In the genomic region with DNA sequence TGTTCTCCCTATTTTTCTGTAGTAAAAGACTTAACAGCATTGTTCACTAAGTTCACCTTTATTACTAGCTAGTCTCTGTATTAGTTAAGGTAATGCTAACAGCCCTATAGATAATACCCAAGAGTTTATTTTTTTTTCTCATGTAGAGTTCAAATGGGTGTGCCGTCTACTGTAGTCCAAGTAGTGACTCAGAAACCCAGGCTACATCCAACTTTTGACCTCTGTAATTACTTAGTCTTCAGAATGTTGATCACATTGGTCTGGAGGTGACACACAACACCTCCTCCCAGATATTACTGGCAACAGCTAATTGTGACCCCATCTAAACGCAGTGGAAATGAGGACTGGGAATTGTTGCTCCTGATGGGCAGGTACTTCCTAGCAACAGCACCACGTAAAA, we compare ENCODE assay signal across 15 cellular contexts. TPM values are rescaled to one million over a fixed set of nuclear protein-coding genes. Genes with fewer than 3 reads are reported as not detected.
DNase-seq lines count a peak whose midpoint lies in the region; ATAC-seq and TF ChIP-seq lines count a peak whose summit lies in the region.
"Had no signal": no experiment of that assay in that cellular context is flagged by ENCODE, and none has a peak within 500 bp of the region (broad histone marks: within the 10 kb centered on the region; RNA-seq: fewer than 3 reads in every experiment).

No MANE protein-coding gene starts in this region.

- H3K27me3 ChIP-seq in esophagus squamous epithelium (no peaks in the 10 kb centered on the region), esophagus muscularis mucosa (no peaks in the 10 kb centered on the region)
- H3K27me3 ChIP-seq: cardiac muscle cell had no signal

- H3K9me3 Mint-ChIP-seq in activated T-cell treated with anti-CD3 and anti-CD28 coated beads, Interleukin-2, amount 50 U/mL, for 72 hours, result no peaks in the 10 kb centered on the region
- H3K9me3 Mint-ChIP-seq in HFFc6, result no peaks in the 10 kb centered on the region
- H3K9me3 Mint-ChIP-seq: natural killer cell treated with Interleukin-12 subunit alpha and Interleukin-12 subunit beta and Interleukin-15 and Interleukin-18, amount 100 ng/mL, for 72 hours had no signal

- TF ChIP-seq CTCF in esophagus squamous epithelium (IDR thresholded peaks at IDR 0.05) (no peak), esophagus muscularis mucosa (IDR thresholded peaks at IDR 0.05) (no peak), HFFc6 (IDR thresholded peaks at IDR 0.05) (no peak)

- no peak for TF ChIP-seq EP300 in esophagus muscularis mucosa (IDR thresholded peaks at IDR 0.05)

- no peak overlapping the region for H3K4me3 Mint-ChIP-seq in activated T-cell treated with anti-CD3 and anti-CD28 coated beads, Interleukin-2, amount 50 U/mL, for 72 hours
- H3K4me3 Mint-ChIP-seq in T-helper 17 cell (no peak overlapping the region), HFFc6 (no peak overlapping the region)
- H3K4me3 Mint-ChIP-seq: natural killer cell treated with Interleukin-12 subunit alpha and Interleukin-12 subunit beta and Interleukin-15 and Interleukin-18, amount 100 ng/mL, for 72 hours had no signal

- peaks cover 0 to 67% (median 5%) of the 10 kb centered on the region in 3 donors for H3K36me3 ChIP-seq in esophagus squamous epithelium
- peaks cover 22 to 54% (median 45%) of the 10 kb centered on the region in 4 donors for H3K36me3 ChIP-seq in esophagus muscularis mucosa

- DNase-seq in activated T-cell treated with anti-CD3 and anti-CD28 coated beads, Interleukin-2, amount 50 U/mL, for 72 hours, result no peak
- DNase-seq in activated T-cell treated with anti-CD3 and anti-CD28 coated beads, Interleukin-2, amount 50 U/mL, for 48 hours, result no peak
- no peak for DNase-seq in T-helper 17 cell
- DNase-seq in esophagus squamous epithelium (lab: John Stamatoyannopoulos, UW), result no peak
- peak; percentile 41 for DNase-seq in stromal cell of bone marrow (ENCODE audit: low read depth)
- no peak for DNase-seq in esophagus muscularis mucosa (ENCODE audit: extremely low spot score)
- no peak for DNase-seq in NCI-H2171 (lab: John Stamatoyannopoulos, UW)
- DNase-seq in HFFc6, result no peak
- DNase-seq: ACHN, activated gamma-delta T cell treated with Interleukin-2 at 50 U/mL for 16 hours, NCI-H1092, right cardiac atrium, SIG-M5 had no signal

- H3K27me3 Mint-ChIP-seq in activated T-cell treated with anti-CD3 and anti-CD28 coated beads, Interleukin-2, amount 50 U/mL, for 72 hours (ENCODE audit: low read depth), result no peaks in the 10 kb centered on the region
- no peaks in the 10 kb centered on the region for H3K27me3 Mint-ChIP-seq in T-helper 17 cell
- peaks cover 2% of the 10 kb centered on the region for H3K27me3 Mint-ChIP-seq in HFFc6 (ENCODE audit: insufficient read depth)
- H3K27me3 Mint-ChIP-seq: natural killer cell treated with Interleukin-12 subunit alpha and Interleukin-12 subunit beta and Interleukin-15 and Interleukin-18, amount 100 ng/mL, for 72 hours had no signal

- H3K27ac ChIP-seq in esophagus squamous epithelium (peak overlapping the region; percentile 28 to 68 (median 51)), esophagus muscularis mucosa (replicated peaks in 1 of 4) (peak overlapping the region in 2 of 4 donors; percentile 8 to 38)
- H3K27ac ChIP-seq: cardiac muscle cell had no signal

- H3K9me3 ChIP-seq in T-helper 17 cell (ENCODE audit: control insufficient read depth, low read length, poor library complexity, severe bottlenecking) (no peaks in the 10 kb centered on the region), esophagus squamous epithelium (no peaks in the 10 kb centered on the region), esophagus muscularis mucosa (no peaks in the 10 kb centered on the region)

- H3K4me1 Mint-ChIP-seq in activated T-cell treated with anti-CD3 and anti-CD28 coated beads, Interleukin-2, amount 50 U/mL, for 72 hours (ENCODE audit: low read depth), result peaks cover 22% of the 10 kb centered on the region
- H3K4me1 Mint-ChIP-seq in T-helper 17 cell, result peaks cover 12% of the 10 kb centered on the region
- peaks cover 38% of the 10 kb centered on the region for H3K4me1 Mint-ChIP-seq in HFFc6 (ENCODE audit: low read depth)

- peaks cover 0 to 9% of the 10 kb centered on the region in 2 donors for H3K36me3 Mint-ChIP-seq in activated T-cell treated with anti-CD3 and anti-CD28 coated beads, Interleukin-2, amount 50 U/mL, for 72 hours (ENCODE audit: insufficient read depth in 2 of 2)
- H3K36me3 Mint-ChIP-seq in T-helper 17 cell (ENCODE audit: low read depth) (peaks cover under 1% of the 10 kb centered on the region), HFFc6 (ENCODE audit: low read depth) (peaks cover 18% of the 10 kb centered on the region)

- H3K4me3 ChIP-seq in esophagus squamous epithelium (no peak overlapping the region), esophagus muscularis mucosa (no peak overlapping the region)
- H3K4me3 ChIP-seq: cardiac muscle cell had no signal

- H3K27ac Mint-ChIP-seq in activated T-cell treated with anti-CD3 and anti-CD28 coated beads, Interleukin-2, amount 50 U/mL, for 72 hours, result peak overlapping the region; percentile 30
- H3K27ac Mint-ChIP-seq in T-helper 17 cell, result peak overlapping the region; percentile 8
- no peak overlapping the region for H3K27ac Mint-ChIP-seq in HFFc6
- H3K27ac Mint-ChIP-seq: natural killer cell treated with Interleukin-12 subunit alpha and Interleukin-12 subunit beta and Interleukin-15 and Interleukin-18, amount 100 ng/mL, for 72 hours had no signal

- TF ChIP-seq POLR2A in esophagus squamous epithelium (IDR thresholded peaks at IDR 0.05) (no peak), esophagus muscularis mucosa (IDR thresholded peaks at IDR 0.05; ENCODE audit: low read depth) (no peak)

- 47 to 71% methylated on average over 3 of the region's 3 CpGs for WGBS in esophagus squamous epithelium, 2 donors
- WGBS in esophagus muscularis mucosa, result 57% methylated on average over 3 of the region's 3 CpGs

- no peak for ATAC-seq in activated T-cell treated with anti-CD3 and anti-CD28 coated beads, Interleukin-2, amount 50 U/mL, for 72 hours (replicated peaks in 1 of 2)
- ATAC-seq in T-helper 17 cell, result no peak
- ATAC-seq: natural killer cell treated with Interleukin-12 subunit alpha and Interleukin-12 subunit beta and Interleukin-15 and Interleukin-18, amount 100 ng/mL, for 72 hours had no signal

- H3K4me1 ChIP-seq in esophagus squamous epithelium, result peaks cover 0 to 59% (median 17%) of the 10 kb centered on the region in 3 donors
- peaks cover 14 to 51% (median 38%) of the 10 kb centered on the region in 4 donors for H3K4me1 ChIP-seq in esophagus muscularis mucosa

- intact Hi-C loops in esophagus squamous epithelium (cut with DNase I) (no loop called here), esophagus muscularis mucosa (cut with DNase I) (no loop called here)

RNA-seq across cellular contexts. Expression of gene COQ10B, which starts 7.7 kb away (rescaled TPM):
- total RNA-seq in activated T-cell treated with anti-CD3 and anti-CD28 coated beads, Interleukin-2, amount 50 U/mL, for 72 hours, result 10 to 100 TPM; 24.0 to 25.6 TPM
- 10 to 100 TPM; 50.8 to 54.9 TPM for total RNA-seq in T-helper 17 cell
- total RNA-seq in esophagus squamous epithelium, result 10 to 100 TPM; 15.9 to 26.3 (median 22.7) TPM
- total RNA-seq in esophagus muscularis mucosa, result 10 to 100 TPM; 27.0 to 58.8 (median 43.8) TPM
- 10 to 100 TPM; 36.0 to 42.4 (median 39.4) TPM for total RNA-seq in HFFc6 (2021; fragmentation: NEBNext Ultra II Directional; extraction: Animal tissue kit (Norgen Biotek cat#: 25700))

RNA-seq across cellular contexts. Expression of gene SF3B1, which starts 26.2 kb away (rescaled TPM):
- total RNA-seq in activated T-cell treated with anti-CD3 and anti-CD28 coated beads, Interleukin-2, amount 50 U/mL, for 72 hours, result 100 to 1,000 TPM; 272 to 284 TPM
- total RNA-seq in T-helper 17 cell (100 to 1,000 TPM; 454 to 510 TPM), esophagus squamous epithelium (100 to 1,000 TPM; 113 to 259 (median 149) TPM), esophagus muscularis mucosa (100 to 1,000 TPM in 2 of 4 donors, 10 to 100 TPM in 2; 91.5 to 223 (median 130) TPM)
- 100 to 1,000 TPM; 158 to 189 (median 175) TPM for total RNA-seq in HFFc6 (2021; fragmentation: NEBNext Ultra II Directional; extraction: Animal tissue kit (Norgen Biotek cat#: 25700))

RNA-seq across cellular contexts. Expression of gene HSPD1, which starts 38.6 kb away (rescaled TPM):
- total RNA-seq in activated T-cell treated with anti-CD3 and anti-CD28 coated beads, Interleukin-2, amount 50 U/mL, for 72 hours, result 100 to 1,000 TPM; 635 to 720 TPM
- 100 to 1,000 TPM; 161 to 182 TPM for total RNA-seq in T-helper 17 cell
- 100 to 1,000 TPM; 101 to 226 (median 177) TPM for total RNA-seq in esophagus squamous epithelium
- total RNA-seq in esophagus muscularis mucosa, result 100 to 1,000 TPM in 3 of 4 donors, 10 to 100 TPM in 1; 84.7 to 142 (median 115) TPM
- total RNA-seq in HFFc6 (2021; fragmentation: NEBNext Ultra II Directional; extraction: Animal tissue kit (Norgen Biotek cat#: 25700)), result 100 to 1,000 TPM; 267 to 399 (median 280) TPM

RNA-seq across cellular contexts. Expression of gene HSPE1, which starts 39.1 kb away (rescaled TPM):
- total RNA-seq in activated T-cell treated with anti-CD3 and anti-CD28 coated beads, Interleukin-2, amount 50 U/mL, for 72 hours, result 10 to 100 TPM; 64.9 to 75.0 TPM
- total RNA-seq in T-helper 17 cell (10 to 100 TPM; 61.3 to 74.6 TPM), esophagus squamous epithelium (100 to 1,000 TPM in 3 of 4 donors, 10 to 100 TPM in 1; 80.9 to 217 (median 138) TPM), esophagus muscularis mucosa (10 to 100 TPM; 46.7 to 93.4 (median 65.2) TPM)
- 100 to 1,000 TPM in 5 of 6 experiments, 10 to 100 TPM in 1; 96.3 to 149 (median 114) TPM for total RNA-seq in HFFc6 (2021; fragmentation: NEBNext Ultra II Directional; extraction: Animal tissue kit (Norgen Biotek cat#: 25700))

RNA-seq across cellular contexts. Expression of gene MOB4, which starts 54.8 kb away (rescaled TPM):
- total RNA-seq in activated T-cell treated with anti-CD3 and anti-CD28 coated beads, Interleukin-2, amount 50 U/mL, for 72 hours, result 10 to 100 TPM; 20.9 to 21.6 TPM
- total RNA-seq in T-helper 17 cell (10 to 100 TPM; 16.3 to 28.9 TPM), esophagus squamous epithelium (10 to 100 TPM; 30.7 to 47.1 (median 38.5) TPM), esophagus muscularis mucosa (10 to 100 TPM; 26.7 to 43.5 (median 39.3) TPM)
- 10 to 100 TPM; 30.1 to 38.6 (median 34.4) TPM for total RNA-seq in HFFc6 (2021; fragmentation: NEBNext Ultra II Directional; extraction: Animal tissue kit (Norgen Biotek cat#: 25700))
